In genomic region chr3:171374661-171375285, GRCh38 we compare ENCODE assay signal across 18 cellular contexts.
DNase-seq lines count a peak whose midpoint lies in the region; ATAC-seq and TF ChIP-seq lines count a peak whose summit lies in the region.
"Had no signal": no experiment of that assay in that cellular context is flagged by ENCODE, and none has a peak within 500 bp of the region (broad histone marks: within the 10 kb centered on the region; RNA-seq: fewer than 3 reads in every experiment).

No MANE protein-coding gene starts in this region.

- DNase-seq in ELR (ENCODE audit: low read depth) = peak; percentile 86
- DNase-seq in PC-3 = peak; percentile 59
- DNase-seq in NCI-H446 (lab: John Stamatoyannopoulos, UW) = no peak
- DNase-seq in GM19240 (ENCODE audit: insufficient read length, low spot score) = no peak
- DNase-seq in mesenteric fat pad (ENCODE audit: low spot score) = no peak
- no peak for DNase-seq in cerebellar cortex (ENCODE audit: low spot score)
- DNase-seq: activated B cell treated with CpG ODN at 0.5 μM for 24 hours; activated T-cell treated with anti-CD3 and anti-CD28 coated beads, Interleukin-2, amount 50 U/mL, for 1 hour; COR-L47; heart left ventricle; NCI-H2171 treated with DMSO at 0.1 percent for 48 hours; stomach had no signal

- H3K4me3 ChIP-seq in PC-3 (ENCODE audit: low read length) (no peak overlapping the region), mesodermal cell (ENCODE audit: extremely low read depth, insufficient read depth, low read length, poor library complexity, severe bottlenecking) (no peak overlapping the region)
- H3K4me3 ChIP-seq: lung, stomach had no signal

- H3K9me3 Mint-ChIP-seq in dendritic cell treated with granulocyte-macrophage colony-stimulating factor and Interleukin-4, amounts not matched to agents 40 ng/mL and 50 ng/mL, for 4 days = no peaks in the 10 kb centered on the region
- H3K9me3 Mint-ChIP-seq: activated B cell treated with CpG ODN at 0.5 μM for 24 hours; central memory CD8-positive, alpha-beta T cell had no signal

- no peak for TF ChIP-seq CTCF in PC-3 (conservative IDR thresholded peaks at IDR 0.05; ENCODE audit: low read depth, low read length)

- H3K4me3 Mint-ChIP-seq in dendritic cell treated with granulocyte-macrophage colony-stimulating factor and Interleukin-4, amounts not matched to agents 40 ng/mL and 50 ng/mL, for 4 days = no peak overlapping the region
- H3K4me3 Mint-ChIP-seq: activated B cell treated with CpG ODN at 0.5 μM for 24 hours; central memory CD8-positive, alpha-beta T cell had no signal

- ATAC-seq in PC-3 = peak; percentile 65

- no peaks in the 10 kb centered on the region for H3K36me3 ChIP-seq in PC-3 (ENCODE audit: low read depth, low read length)
- no peaks in the 10 kb centered on the region for H3K36me3 ChIP-seq in mesodermal cell (ENCODE audit: control insufficient read depth, insufficient read depth, low read length)
- H3K36me3 ChIP-seq: heart left ventricle, stomach had no signal

- H3K27me3 Mint-ChIP-seq in dendritic cell treated with granulocyte-macrophage colony-stimulating factor and Interleukin-4, amounts not matched to agents 40 ng/mL and 50 ng/mL, for 4 days = no peaks in the 10 kb centered on the region
- H3K27me3 Mint-ChIP-seq: activated B cell treated with CpG ODN at 0.5 μM for 24 hours; central memory CD8-positive, alpha-beta T cell had no signal

- intact Hi-C loops in PC-3 (cut with micrococcal nuclease) = loop anchor here (1.0 to 5.0 kb wide), 2 partner anchors 8 to 88 kb away; partner anchors contain the start of gene TNIK
- intact Hi-C loops in dendritic cell treated with granulocyte-macrophage colony-stimulating factor and Interleukin-4, amounts not matched to agents 40 ng/mL and 50 ng/mL, for 4 days (cut with micrococcal nuclease) = no loop called here

- H3K4me1 ChIP-seq in PC-3 (ENCODE audit: insufficient read depth, low read length) (peaks cover 23% of the 10 kb centered on the region), mesodermal cell (ENCODE audit: control insufficient read depth, insufficient read depth, low read length, poor library complexity, severe bottlenecking) (peaks cover 70% of the 10 kb centered on the region)

- POLR2A ChIA-PET in PC-3 (lab: Charles Lee; ENCODE audit: unreplicated experiment) = interaction anchor here (0.6 to 0.7 kb wide), 2 partner anchors 31 to 45 kb away, joined by 3 to 20 read pairs; no protein-coding TSS in a partner anchor

- no peak overlapping the region for H3K9ac ChIP-seq in PC-3 (ENCODE audit: low read length)
- H3K9ac ChIP-seq: KMS-11 had no signal

- no peaks in the 10 kb centered on the region for H3K27me3 ChIP-seq in PC-3 (ENCODE audit: low read length)
- H3K27me3 ChIP-seq: heart left ventricle, stomach had no signal

- H4K20me1 ChIP-seq in PC-3 (ENCODE audit: low read length) = no peaks in the 10 kb centered on the region

- H3K27ac ChIP-seq in PC-3 (ENCODE audit: low read length) (peak overlapping the region; percentile 19), mesodermal cell (ENCODE audit: low read depth, low read length, severe bottlenecking) (peak overlapping the region; percentile 76)
- H3K27ac ChIP-seq: KMS-11, RWPE1 had no signal

- no peak overlapping the region for H2AFZ ChIP-seq in PC-3 (ENCODE audit: low read length)

- H3K4me2 ChIP-seq in PC-3 (ENCODE audit: low read length) = peak overlapping the region; percentile 33
- H3K4me2 ChIP-seq: KMS-11 had no signal

- CTCF ChIA-PET in PC-3 (lab: Charles Lee) = interaction anchor here (0.6 kb wide), 1 partner anchor 191 kb away, joined by 3 read pairs; no protein-coding TSS in a partner anchor

- peak overlapping the region; percentile 97 for H3K27ac Mint-ChIP-seq in dendritic cell treated with granulocyte-macrophage colony-stimulating factor and Interleukin-4, amounts not matched to agents 40 ng/mL and 50 ng/mL, for 4 days
- H3K27ac Mint-ChIP-seq: activated B cell treated with CpG ODN at 0.5 μM for 24 hours had no signal

- no peaks in the 10 kb centered on the region for H3K36me3 Mint-ChIP-seq in dendritic cell treated with granulocyte-macrophage colony-stimulating factor and Interleukin-4, amounts not matched to agents 40 ng/mL and 50 ng/mL, for 4 days (ENCODE audit: low read depth)

- no peaks in the 10 kb centered on the region for H3K9me2 ChIP-seq in PC-3 (replicated peaks; ENCODE audit: low read length)

- peaks cover 7% of the 10 kb centered on the region for H3F3A ChIP-seq in PC-3 (ENCODE audit: low read length, unreplicated experiment)

- 20 to 41% methylated on average over 1 to 3 of the region's 3 CpGs for WGBS in mesodermal cell (ENCODE audit: insufficient coverage in 2 of 2), 2 experiments

- H3K9me3 ChIP-seq in PC-3 (ENCODE audit: low read length) (no peaks in the 10 kb centered on the region), mesodermal cell (ENCODE audit: control insufficient read depth, low read length) (no peaks in the 10 kb centered on the region)
- H3K9me3 ChIP-seq: heart left ventricle, stomach had no signal

- H3K79me2 ChIP-seq in PC-3 (ENCODE audit: low read length) = no peaks in the 10 kb centered on the region

- BruUV-seq in PC-3 (replicated peaks; lab: Mats Ljungman, UMichigan) = no TSS peak

- H3K4me1 Mint-ChIP-seq in dendritic cell treated with granulocyte-macrophage colony-stimulating factor and Interleukin-4, amounts not matched to agents 40 ng/mL and 50 ng/mL, for 4 days (ENCODE audit: low read depth) = peaks cover 8% of the 10 kb centered on the region
- H3K4me1 Mint-ChIP-seq: activated B cell treated with CpG ODN at 0.5 μM for 24 hours had no signal

Comparison
In these comparisons a context has a peak if more than half of its experiments do, and no peak if none do; other contexts are left out.
1. DNase-seq: peak in ELR (single experiment) and PC-3 (single experiment); none in NCI-H446 (0 of 2), GM19240 (single experiment), mesenteric fat pad (single experiment) and cerebellar cortex (single experiment).